In the genomic region with DNA sequence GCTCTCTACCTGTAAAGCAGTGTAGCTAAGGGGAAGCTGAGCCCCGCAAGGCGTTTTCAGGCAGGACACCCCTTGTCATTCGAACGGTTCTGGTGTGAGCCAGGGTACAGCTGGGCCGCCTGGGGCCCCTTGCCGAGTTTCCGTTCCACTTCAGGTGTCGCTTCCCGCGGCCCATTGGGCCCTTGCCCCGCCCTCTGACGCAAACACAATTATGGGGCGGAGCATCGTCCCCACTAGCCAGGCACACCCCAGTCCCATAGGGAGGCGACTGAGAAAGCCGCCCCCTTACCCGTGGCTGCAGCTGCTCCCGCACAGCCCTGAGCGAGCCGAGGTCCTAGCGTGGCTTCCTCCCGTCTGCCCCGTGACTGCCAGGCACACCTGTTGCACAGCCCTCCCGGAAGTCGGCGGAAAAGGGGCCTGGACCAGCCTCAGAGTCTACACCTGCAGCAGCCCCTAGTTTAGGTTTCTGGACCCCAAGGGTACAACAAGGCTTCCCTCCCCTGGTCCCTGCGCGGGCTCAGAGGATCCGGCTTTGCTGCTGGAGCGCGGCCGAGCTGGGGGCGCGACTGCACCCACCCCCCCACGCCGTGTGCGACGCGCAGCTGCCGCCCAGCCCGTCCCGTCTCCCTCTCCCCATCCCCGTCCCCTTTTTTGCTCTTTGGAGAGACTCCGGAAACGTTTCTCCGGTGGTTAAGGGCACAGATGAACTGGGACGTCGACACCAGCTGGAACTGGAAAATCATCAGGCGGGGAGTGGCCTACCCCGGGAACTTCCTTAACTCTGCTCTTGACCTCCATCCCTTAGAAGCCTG, we compare ENCODE assay signal across 8 cellular contexts. TPM values are rescaled to one million over a fixed set of nuclear protein-coding genes. Genes with fewer than 3 reads are reported as not detected.
DNase-seq lines count a peak whose midpoint lies in the region; ATAC-seq and TF ChIP-seq lines count a peak whose summit lies in the region.

A gene with protein sequence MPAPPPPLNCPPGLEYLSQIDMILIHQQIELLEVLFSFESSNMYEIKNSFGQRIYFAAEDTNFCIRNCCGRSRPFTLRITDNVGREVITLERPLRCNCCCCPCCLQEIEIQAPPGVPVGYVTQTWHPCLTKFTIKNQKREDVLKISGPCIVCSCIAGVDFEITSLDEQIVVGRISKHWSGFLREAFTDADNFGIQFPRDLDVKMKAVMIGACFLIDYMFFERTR (minus strand): TSS at position 356 of the 812 bp plus-strand sequence. CDS start 9,657 bp downstream, outside the sequence.

- DNase-seq in NCI-H1694 (lab: John Stamatoyannopoulos, UW) (peak; percentile 7), NCI-H1694 treated with DMSO at 0.1 percent for 48 hours (lab: John Stamatoyannopoulos, UW) (no peak), PC-3 (peak; percentile 69), cardiac septum (ENCODE audit: low spot score) (peak; percentile 85), sciatic nerve (ENCODE audit: low spot score) (peak; percentile 78), glomerular visceral epithelial cell (ENCODE audit: extremely low spot score) (no peak)
- DNase-seq in activated naive CD4-positive, alpha-beta T cell treated with anti-CD3 and anti-CD28 coated beads, Interleukin-2, amount 10 ng/mL, durations not matched to agents 7 days and 5 days: peak; percentile 79

- H3K36me3 ChIP-seq in PC-3 (ENCODE audit: low read depth, low read length): no peaks in the 10 kb centered on the region

- H3K4me3 ChIP-seq in PC-3 (ENCODE audit: low read length): peak within 1 kb of the TSS; percentile 61

- H3K36me3 Mint-ChIP-seq in activated naive CD4-positive, alpha-beta T cell treated with anti-CD3 and anti-CD28 coated beads, Interleukin-2, amount 10 ng/mL, durations not matched to agents 7 days and 5 days: no peaks in the 10 kb centered on the region

- H3K9ac ChIP-seq in PC-3 (ENCODE audit: low read length): peak within 1 kb of the TSS; percentile 84

- H3K4me1 Mint-ChIP-seq in activated naive CD4-positive, alpha-beta T cell treated with anti-CD3 and anti-CD28 coated beads, Interleukin-2, amount 10 ng/mL, durations not matched to agents 7 days and 5 days: peaks cover 14% of the 10 kb centered on the region

- no peaks in the 10 kb centered on the region for H3K79me2 ChIP-seq in PC-3 (ENCODE audit: low read length)

- no peaks in the 10 kb centered on the region for H3F3A ChIP-seq in PC-3 (ENCODE audit: low read length, unreplicated experiment)

- peak within 1 kb of the TSS; percentile 93 for H3K27ac ChIP-seq in PC-3 (ENCODE audit: low read length)

- POLR2A ChIA-PET in PC-3 (lab: Charles Lee; ENCODE audit: unreplicated experiment): interaction anchor here (0.7 to 1.3 kb wide), 4 partner anchors 21 to 75 kb away, joined by 3 to 13 read pairs (median 4); no protein-coding TSS in a partner anchor

- no peaks in the 10 kb centered on the region for H3K9me2 ChIP-seq in PC-3 (replicated peaks; ENCODE audit: low read length)

- TF ChIP-seq CTCF in PC-3 (conservative IDR thresholded peaks at IDR 0.05; ENCODE audit: low read depth, low read length): no peak

- no peaks in the 10 kb centered on the region for H3K9me3 ChIP-seq in PC-3 (ENCODE audit: low read length)

- peak within 1 kb of the TSS; percentile 72 for H3K4me3 Mint-ChIP-seq in activated naive CD4-positive, alpha-beta T cell treated with anti-CD3 and anti-CD28 coated beads, Interleukin-2, amount 10 ng/mL, durations not matched to agents 7 days and 5 days

- no peaks in the 10 kb centered on the region for H3K27me3 ChIP-seq in PC-3 (ENCODE audit: low read length)

- H2AFZ ChIP-seq in PC-3 (ENCODE audit: low read length): peak within 1 kb of the TSS; percentile 54

- no peaks in the 10 kb centered on the region for H3K9me3 Mint-ChIP-seq in activated naive CD4-positive, alpha-beta T cell treated with anti-CD3 and anti-CD28 coated beads, Interleukin-2, amount 10 ng/mL, durations not matched to agents 7 days and 5 days

- BruUV-seq in PC-3 (replicated peaks; lab: Mats Ljungman, UMichigan): no TSS peak

- H3K4me1 ChIP-seq in PC-3 (ENCODE audit: insufficient read depth, low read length): peaks cover 54% of the 10 kb centered on the region

- CTCF ChIA-PET in PC-3 (lab: Charles Lee): no interaction called here
- CTCF ChIA-PET in activated naive CD4-positive, alpha-beta T cell treated with anti-CD3 and anti-CD28 coated beads, Interleukin-2, amount 10 ng/mL, durations not matched to agents 7 days and 5 days (lab: Charles Lee): no interaction called here

- H3K27ac Mint-ChIP-seq in activated naive CD4-positive, alpha-beta T cell treated with anti-CD3 and anti-CD28 coated beads, Interleukin-2, amount 10 ng/mL, durations not matched to agents 7 days and 5 days: peak within 1 kb of the TSS; percentile 67

- ATAC-seq in HG03039 (IDR thresholded peaks at IDR 0.05; ENCODE audit: unreplicated experiment) (peak; percentile 99), PC-3 (peak; percentile 70), sciatic nerve (peak; percentile 96)

- peak within 1 kb of the TSS; percentile 79 for H3K4me2 ChIP-seq in PC-3 (ENCODE audit: low read length)

- intact Hi-C loops in PC-3 (cut with micrococcal nuclease): loop anchor here (2.0 kb wide), 3 partner anchors 37 to 75 kb away; a partner anchor contains a TSS
- intact Hi-C loops in cardiac septum (cut with DNase I): no loop called here
- intact Hi-C loops in sciatic nerve (cut with DNase I): no loop called here

- H4K20me1 ChIP-seq in PC-3 (ENCODE audit: low read length): no peaks in the 10 kb centered on the region

- peaks cover 3% of the 10 kb centered on the region for H3K27me3 Mint-ChIP-seq in activated naive CD4-positive, alpha-beta T cell treated with anti-CD3 and anti-CD28 coated beads, Interleukin-2, amount 10 ng/mL, durations not matched to agents 7 days and 5 days

RNA-seq across cellular contexts. Expression of the gene that starts here (rescaled TPM):
- total RNA-seq in PC-3 (2014; rRNA removed) (0.86 TPM in 1 of 2 replicates, not detected in the other), cardiac septum (0.48 TPM), sciatic nerve (0.71 TPM)

Comparison
In these comparisons a context has a peak if more than half of its experiments do, and no peak if none do; other contexts are left out.
1. DNase-seq: peak in NCI-H1694 (single experiment) and activated naive CD4-positive, alpha-beta T cell treated with anti-CD3 and anti-CD28 coated beads, Interleukin-2, amount 10 ng/mL, durations not matched to agents 7 days and 5 days (single experiment); none in NCI-H1694 treated with DMSO at 0.1 percent for 48 hours (single experiment) and glomerular visceral epithelial cell (single experiment).
2. Peak in DNase-seq, ATAC-seq, H3K4me3 ChIP-seq, H3K27ac ChIP-seq, H3K9ac ChIP-seq and H3K4me2 ChIP-seq in PC-3; RNA of the gene not detected or under 1 TPM.
3. Peak in DNase-seq in cardiac septum; RNA of the gene not detected or under 1 TPM.
4. Peak in DNase-seq and ATAC-seq in sciatic nerve; RNA of the gene not detected or under 1 TPM.
5. Peak in every context shown above with its lines, with median percentiles within 50 percentile points of each other: ATAC-seq.